Comparison of ENCODE assay signal across 14 cellular contexts in genomic region chr1:156369685-156370286, GRCh38. TPM values are rescaled to one million over a fixed set of nuclear protein-coding genes. Genes with fewer than 3 reads are reported as not detected.
DNase-seq lines count a peak whose midpoint lies in the region; ATAC-seq and TF ChIP-seq lines count a peak whose summit lies in the region.
"Not testable (repeated sequence)": the region's sequence is repeated elsewhere in the genome, so short reads cannot be mapped to it uniquely, and the experiment has no call there.
"Had no signal": no experiment of that assay in that cellular context is flagged by ENCODE, and none has a peak within 500 bp of the region (broad histone marks: within the 10 kb centered on the region; RNA-seq: fewer than 3 reads in every experiment).

No MANE protein-coding gene starts in this region.

- not testable (repeated sequence) for H3K4me1 ChIP-seq in iPS-20b (ENCODE audit: insufficient read depth, low read length); smooth muscle cell (ENCODE audit: low read depth)

- BruUV-seq in MCF 10A (replicated peaks; lab: Mats Ljungman, UMichigan) = not testable (repeated sequence)

- H4K20me1 ChIP-seq in smooth muscle cell (ENCODE audit: low read depth) = not testable (repeated sequence)

- H3K4me3 Mint-ChIP-seq in CD14-positive monocyte (peak overlapping the region; percentile 79 to 91), HFFc6 (peak overlapping the region; percentile 73), T-helper 17 cell (peak overlapping the region; percentile 81), MCF 10A (ENCODE audit: unreplicated experiment) (peak overlapping the region; percentile 70), naive B cell (peak overlapping the region in 6 of 8 donors; percentile 76 to 88 (median 80))

- CTCF ChIA-PET in MCF 10A (lab: Yijun Ruan, JAX) = interaction anchor here (0.6 to 8.9 kb wide), 5 partner anchors 11 to 123 kb away, joined by 3 to 113 read pairs (median 6); no protein-coding TSS in a partner anchor

- not testable (repeated sequence) for H3K36me3 Mint-ChIP-seq in CD14-positive monocyte; HFFc6 (ENCODE audit: low read depth); T-helper 17 cell (ENCODE audit: low read depth); MCF 10A (ENCODE audit: insufficient read depth, unreplicated experiment); naive B cell

- not testable (repeated sequence) for H3K79me2 ChIP-seq in smooth muscle cell (ENCODE audit: low read depth)

- peak overlapping the region; percentile 64; the same call in 1 of the 2 replicates for H3K9ac ChIP-seq in iPS-20b (ENCODE audit: low read depth, low read length)
- not testable (repeated sequence) for H3K9ac ChIP-seq in smooth muscle cell (ENCODE audit: low read depth)

- intact Hi-C loops in CD14-positive monocyte (cut with micrococcal nuclease); MCF 10A (cut with micrococcal nuclease): not testable (repeated sequence)

- not testable (repeated sequence) for H3F3A ChIP-seq in smooth muscle cell (ENCODE audit: low read depth)

- not testable (repeated sequence) for H3K36me3 ChIP-seq in iPS-20b (ENCODE audit: insufficient read depth, low read depth, low read length); smooth muscle cell (ENCODE audit: low read depth)

- peak overlapping the region in 1 of 7 donors; percentile 62 for H3K27ac Mint-ChIP-seq in CD14-positive monocyte
- not testable (repeated sequence) for H3K27ac Mint-ChIP-seq in HFFc6; T-helper 17 cell; MCF 10A (ENCODE audit: low read depth, unreplicated experiment); naive B cell

- not testable (repeated sequence) for H3K27ac ChIP-seq in iPS-20b (ENCODE audit: low read length); smooth muscle cell (ENCODE audit: low read depth)

- H3K9me3 Mint-ChIP-seq in CD14-positive monocyte; HFFc6; MCF 10A (ENCODE audit: unreplicated experiment); naive B cell: not testable (repeated sequence)

- ATAC-seq in T-helper 17 cell; naive B cell (ENCODE audit: low read depth in 2 of 2): not testable (repeated sequence)
- peak; percentile 33 for ATAC-seq in esophagus mucosa

- TF ChIP-seq CTCF in CD14-positive monocyte (IDR thresholded peaks at IDR 0.05); HFFc6 (IDR thresholded peaks at IDR 0.05); MCF 10A (IDR thresholded peaks at IDR 0.05; ENCODE audit: unreplicated experiment); smooth muscle cell (IDR thresholded peaks at IDR 0.05; ENCODE audit: borderline replicate concordance, insufficient read depth, poor library complexity, severe bottlenecking): not testable (repeated sequence)

- H3K27me3 ChIP-seq in iPS-20b (ENCODE audit: insufficient read depth, low read length) = peaks cover 48% of the 10 kb centered on the region
- not testable (repeated sequence) for H3K27me3 ChIP-seq in smooth muscle cell (ENCODE audit: low read depth)

- peak overlapping the region; percentile 85 for H3K4me2 ChIP-seq in smooth muscle cell

- H3K4me3 ChIP-seq in iPS-20b (ENCODE audit: low read length) (peak overlapping the region; percentile 80), smooth muscle cell (peak overlapping the region; percentile 45)

- POLR2A ChIA-PET in MCF 10A (lab: Yijun Ruan, JAX) = interaction anchor here (1.3 kb wide), 1 partner anchor 11 kb away, joined by 6 read pairs; no protein-coding TSS in a partner anchor

- peaks cover 26 to 45% (median 29%) of the 10 kb centered on the region in 3 donors for H3K27me3 Mint-ChIP-seq in CD14-positive monocyte (ENCODE audit: low read depth in 3 of 3)
- H3K27me3 Mint-ChIP-seq in HFFc6 (ENCODE audit: insufficient read depth) = peaks cover 40% of the 10 kb centered on the region
- H3K27me3 Mint-ChIP-seq in T-helper 17 cell = peaks cover 60% of the 10 kb centered on the region
- H3K27me3 Mint-ChIP-seq in MCF 10A (ENCODE audit: insufficient read depth, unreplicated experiment) = peaks cover 45% of the 10 kb centered on the region
- peaks cover 33 to 81% (median 53%) of the 10 kb centered on the region in 3 donors for H3K27me3 Mint-ChIP-seq in naive B cell

- peaks cover 31% of the 10 kb centered on the region for H3K4me1 Mint-ChIP-seq in CD14-positive monocyte
- H3K4me1 Mint-ChIP-seq in HFFc6 (ENCODE audit: low read depth) = peaks cover 12% of the 10 kb centered on the region; the same call in 1 of the 2 replicates
- not testable (repeated sequence) for H3K4me1 Mint-ChIP-seq in T-helper 17 cell; MCF 10A (ENCODE audit: insufficient read depth, unreplicated experiment); naive B cell

- not testable (repeated sequence) for H3K9me3 ChIP-seq in T-helper 17 cell (ENCODE audit: control insufficient read depth, low read length, poor library complexity, severe bottlenecking); iPS-20b (ENCODE audit: insufficient read depth, low read depth, low read length); smooth muscle cell (replicated peaks; ENCODE audit: low read depth)

- not testable (repeated sequence) for DNase-seq in CD14-positive monocyte (ENCODE audit: low spot score); HFFc6; T-helper 17 cell; MCF 10A (ENCODE audit: unreplicated experiment); naive B cell; smooth muscle cell (lab: John Stamatoyannopoulos, UW; ENCODE audit: unreplicated experiment)

- WGBS in smooth muscle cell (ENCODE audit: low lambda C conversion rate) = 92% methylated on average over 10 of the region's 10 CpGs

- not testable (repeated sequence) for H2AFZ ChIP-seq in smooth muscle cell (ENCODE audit: low read depth)

RNA-seq across cellular contexts. Expression of gene RHBG, which starts 0.8 kb away (rescaled TPM):
- polyA plus RNA-seq in CD14-positive monocyte (not detected), naive B cell (ENCODE audit: low read depth in 6 of 6) (not detected), smooth muscle cell (0.09 TPM in 1 of 2 replicates, not detected in the other)
- not detected for total RNA-seq in HFFc6 (2021; fragmentation: NEBNext Ultra II Directional; extraction: Animal tissue kit (Norgen Biotek cat#: 25700))
- total RNA-seq in T-helper 17 cell (not detected), MCF 10A (2022) (not detected in 2 replicates), esophagus mucosa (1.7 TPM), smooth muscle cell (0.63 TPM in 1 of 2 replicates, not detected in the other)
- total RNA-seq: activated CD4-positive, alpha-beta memory T cell treated with anti-CD3 and anti-CD28 coated beads, Interleukin-2, amount 10 ng/mL, durations not matched to agents 7 days and 5 days; glomerular endothelial cell; vagina had no signal

RNA-seq across cellular contexts. Expression of gene TSACC, which starts 31.5 kb away (rescaled TPM):
- polyA plus RNA-seq in CD14-positive monocyte = under 1 TPM in 1 of 2 donors, not detected in 1; 0.67 TPM
- under 1 TPM; 0.48 to 0.99 (median 0.70) TPM for total RNA-seq in HFFc6 (2021; fragmentation: NEBNext Ultra II Directional; extraction: Animal tissue kit (Norgen Biotek cat#: 25700))
- total RNA-seq in T-helper 17 cell = under 1 TPM in 1 of 2 donors, not detected in 1; 0.40 TPM
- total RNA-seq in MCF 10A (2022) = 1.8 and 3.6 TPM in 2 replicates
- 0.80 TPM for total RNA-seq in esophagus mucosa
- 1 to 10 TPM in 1 of 6 donors, not detected in 5; 1.2 TPM for polyA plus RNA-seq in naive B cell (ENCODE audit: low read depth in 6 of 6)
- 0.54 and 2.9 TPM in 2 replicates for total RNA-seq in smooth muscle cell
- 0.72 TPM in 1 of 2 replicates, not detected in the other for polyA plus RNA-seq in smooth muscle cell
- total RNA-seq: body of pancreas, glomerular endothelial cell, mucosa of gallbladder, renal cortical epithelial cell, vagina had no signal

RNA-seq across cellular contexts. Expression of gene CCT3, which starts 31.7 kb away (rescaled TPM):
- polyA plus RNA-seq in CD14-positive monocyte (10 to 100 TPM; 94.8 to 97.3 TPM), naive B cell (ENCODE audit: low read depth in 6 of 6) (100 to 1,000 TPM; 161 to 293 (median 183) TPM), smooth muscle cell (179 and 182 TPM in 2 replicates)
- total RNA-seq in HFFc6 (2021; fragmentation: NEBNext Ultra II Directional; extraction: Animal tissue kit (Norgen Biotek cat#: 25700)) = 100 to 1,000 TPM; 306 to 382 (median 317) TPM
- total RNA-seq in T-helper 17 cell (10 to 100 TPM; 75.3 to 77.6 TPM), MCF 10A (2022) (495 and 574 TPM in 2 replicates), esophagus mucosa (178 TPM), smooth muscle cell (147 and 178 TPM in 2 replicates)
